ENCODE assay signal across 9 cellular contexts in genomic region chr21:44301961-44302406, GRCh38. TPM values are rescaled to one million over a fixed set of nuclear protein-coding genes. Genes with fewer than 3 reads are reported as not detected.
DNase-seq lines count a peak whose midpoint lies in the region; ATAC-seq and TF ChIP-seq lines count a peak whose summit lies in the region.
"Had no signal": no experiment of that assay in that cellular context is flagged by ENCODE, and none has a peak within 500 bp of the region (broad histone marks: within the 10 kb centered on the region; RNA-seq: fewer than 3 reads in every experiment).

No MANE protein-coding gene starts in this region.

- no peaks in the 10 kb centered on the region for H3K27me3 ChIP-seq in hepatocyte

- H3K79me2 ChIP-seq in hepatocyte = peaks cover 55% of the 10 kb centered on the region

- CTCF ChIA-PET in RWPE1 (lab: Yijun Ruan, JAX) = interaction anchor here (0.5 to 0.6 kb wide), 2 partner anchors 14 to 1677 kb away, joined by 3 read pairs; no protein-coding TSS in a partner anchor

- H3K27ac ChIP-seq in RWPE1 (peak overlapping the region; percentile 85), hepatocyte (peak overlapping the region; percentile 96)

- H3K9me3 Mint-ChIP-seq in activated T-cell treated with anti-CD3 and anti-CD28 coated beads, Interleukin-2, amount 50 U/mL, for 72 hours = no peaks in the 10 kb centered on the region

- no peaks in the 10 kb centered on the region for H3K27me3 Mint-ChIP-seq in activated T-cell treated with anti-CD3 and anti-CD28 coated beads, Interleukin-2, amount 50 U/mL, for 72 hours (ENCODE audit: low read depth)

- H3K4me3 Mint-ChIP-seq in activated T-cell treated with anti-CD3 and anti-CD28 coated beads, Interleukin-2, amount 50 U/mL, for 72 hours = peak overlapping the region; percentile 34 to 89

- no peaks in the 10 kb centered on the region for H3K36me3 Mint-ChIP-seq in activated T-cell treated with anti-CD3 and anti-CD28 coated beads, Interleukin-2, amount 50 U/mL, for 72 hours (ENCODE audit: insufficient read depth in 2 of 2)

- TF ChIP-seq CTCF in RWPE1 (conservative IDR thresholded peaks at IDR 0.05; ENCODE audit: low read depth) (no peak), hepatocyte (IDR thresholded peaks at IDR 0.05; ENCODE audit: poor library complexity) (no peak), omental fat pad (IDR thresholded peaks at IDR 0.05) (no peak)

- no peaks in the 10 kb centered on the region for H3K36me3 ChIP-seq in hepatocyte (replicated peaks; ENCODE audit: insufficient read depth, low read depth)

- no peak overlapping the region for H3K4me3 ChIP-seq in hepatocyte

- no peaks in the 10 kb centered on the region for H3K9me3 ChIP-seq in hepatocyte (ENCODE audit: low read depth)

- DNase-seq in activated T-cell treated with anti-CD3 and anti-CD28 coated beads, Interleukin-2, amount 50 U/mL, for 72 hours = no peak
- DNase-seq in activated T-cell treated with anti-CD3 and anti-CD28 coated beads for 4 hours (no peak), RWPE1 (ENCODE audit: low spot score) (no peak), hepatocyte (ENCODE audit: low spot score) (no peak), superior temporal gyrus (ENCODE audit: extremely low spot score) (peak; percentile 28), omental fat pad (ENCODE audit: low spot score) (no peak), NCI-H526 (lab: John Stamatoyannopoulos, UW) (no peak), NCI-H146 (lab: John Stamatoyannopoulos, UW) (no peak)

- peak overlapping the region; percentile 97 for H3K4me2 ChIP-seq in hepatocyte

- WGBS in hepatocyte (ENCODE audit: low lambda C conversion rate, missing lambda C conversion rate) = 89% methylated on average over 9 of the region's 9 CpGs

- POLR2A ChIA-PET in RWPE1 (lab: Yijun Ruan, JAX; ENCODE audit: low non-redundant PET) = no interaction called here

- H2AFZ ChIP-seq in hepatocyte = no peak overlapping the region

- peaks cover 54% of the 10 kb centered on the region for H3K4me1 Mint-ChIP-seq in activated T-cell treated with anti-CD3 and anti-CD28 coated beads, Interleukin-2, amount 50 U/mL, for 72 hours (ENCODE audit: low read depth)

- no peak for ATAC-seq in activated T-cell treated with anti-CD3 and anti-CD28 coated beads, Interleukin-2, amount 50 U/mL, for 72 hours (replicated peaks in 1 of 2)
- no peak for ATAC-seq in omental fat pad (ENCODE audit: low FRiP score)

- H3K27ac Mint-ChIP-seq in activated T-cell treated with anti-CD3 and anti-CD28 coated beads, Interleukin-2, amount 50 U/mL, for 72 hours = no peak overlapping the region

- H3K9me2 ChIP-seq in hepatocyte (replicated peaks; ENCODE audit: insufficient read depth) = no peaks in the 10 kb centered on the region

- peaks cover 45% of the 10 kb centered on the region for H3K4me1 ChIP-seq in hepatocyte (ENCODE audit: insufficient read depth)

- H4K20me1 ChIP-seq in hepatocyte (ENCODE audit: insufficient read depth, poor library complexity, severe bottlenecking) = peaks cover 23% of the 10 kb centered on the region

RNA-seq across cellular contexts. Expression of gene PFKL, which starts 2.1 kb away (rescaled TPM):
- 100 to 1,000 TPM; 104 to 109 TPM for total RNA-seq in activated T-cell treated with anti-CD3 and anti-CD28 coated beads, Interleukin-2, amount 50 U/mL, for 72 hours
- 115 and 140 TPM in 2 replicates for total RNA-seq in hepatocyte
- 191 and 205 TPM in 2 replicates for polyA plus RNA-seq in hepatocyte
- total RNA-seq in omental fat pad = 100 to 1,000 TPM in 3 of 4 donors, 10 to 100 TPM in 1; 75.7 to 114 (median 104) TPM

RNA-seq across cellular contexts. Expression of gene AIRE, which starts 16.3 kb away (rescaled TPM):
- total RNA-seq in activated T-cell treated with anti-CD3 and anti-CD28 coated beads, Interleukin-2, amount 50 U/mL, for 72 hours = not detected
- total RNA-seq in hepatocyte (1.00 and 1.3 TPM in 2 replicates), omental fat pad (under 1 TPM in 1 of 4 donors, not detected in 3; 0.12 TPM)
- polyA plus RNA-seq in hepatocyte = 0.32 and 0.42 TPM in 2 replicates
- total RNA-seq: osteoblast had no signal

RNA-seq across cellular contexts. Expression of gene CFAP410, which starts 37.2 kb away (rescaled TPM):
- total RNA-seq in activated T-cell treated with anti-CD3 and anti-CD28 coated beads, Interleukin-2, amount 50 U/mL, for 72 hours = 10 to 100 TPM; 14.5 to 17.2 TPM
- total RNA-seq in hepatocyte (17.1 and 20.3 TPM in 2 replicates), omental fat pad (10 to 100 TPM; 18.5 to 35.3 (median 23.6) TPM)
- 33.6 and 40.4 TPM in 2 replicates for polyA plus RNA-seq in hepatocyte

RNA-seq across cellular contexts. Expression of gene DNMT3L, which starts 40.3 kb away (rescaled TPM):
- not detected for total RNA-seq in activated T-cell treated with anti-CD3 and anti-CD28 coated beads, Interleukin-2, amount 50 U/mL, for 72 hours
- not detected in 2 replicates for total RNA-seq in hepatocyte
- 0.33 TPM in 1 of 2 replicates, not detected in the other for polyA plus RNA-seq in hepatocyte
- not detected for total RNA-seq in omental fat pad
- total RNA-seq: osteoblast had no signal

RNA-seq across cellular contexts. Expression of gene TRPM2, which starts 51.4 kb away (rescaled TPM):
- 1 to 10 TPM; 2.4 to 3.2 TPM for total RNA-seq in activated T-cell treated with anti-CD3 and anti-CD28 coated beads, Interleukin-2, amount 50 U/mL, for 72 hours
- total RNA-seq in hepatocyte (0.24 and 0.50 TPM in 2 replicates), omental fat pad (1 to 10 TPM; 3.9 to 9.3 (median 6.6) TPM)
- 0.25 TPM in 1 of 2 replicates, not detected in the other for polyA plus RNA-seq in hepatocyte
